In the genomic region with DNA sequence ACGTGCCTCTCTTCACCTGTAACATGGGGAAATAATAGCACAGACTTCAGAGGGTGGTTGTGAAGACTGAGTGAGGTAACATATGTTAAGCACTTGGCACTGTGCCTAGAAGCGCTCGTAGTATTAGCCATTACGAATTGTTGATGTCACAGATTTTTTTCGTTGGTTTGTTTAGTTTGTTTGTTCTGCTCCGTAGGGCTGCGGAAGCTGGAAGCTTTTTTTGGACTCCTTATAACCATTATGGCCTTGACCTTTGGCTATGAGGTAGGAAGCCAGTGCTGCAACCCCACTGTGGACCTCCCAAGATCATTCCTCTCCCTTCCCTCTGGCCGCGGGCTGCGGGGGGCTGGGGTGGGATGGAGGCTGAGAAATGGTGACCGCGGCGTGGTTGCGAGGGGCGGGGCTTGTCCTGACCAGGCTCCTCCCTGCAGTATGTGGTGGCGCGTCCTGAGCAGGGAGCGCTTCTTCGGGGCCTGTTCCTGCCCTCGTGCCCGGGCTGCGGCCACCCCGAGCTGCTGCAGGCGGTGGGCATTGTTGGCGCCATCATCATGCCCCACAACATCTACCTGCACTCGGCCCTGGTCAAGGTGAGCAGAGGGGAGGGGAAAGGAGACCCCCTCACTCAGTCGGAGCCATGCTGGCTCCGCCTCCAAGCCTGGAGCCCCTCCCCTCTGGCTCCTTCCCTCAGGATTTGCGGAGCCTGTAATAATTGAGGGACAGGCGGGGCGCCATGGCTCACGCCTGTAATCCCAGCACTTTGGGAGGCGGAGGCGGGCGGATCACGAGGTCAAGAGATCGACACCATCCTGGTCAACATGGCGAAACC, we compare ENCODE assay signal across 8 cellular contexts. TPM values are rescaled to one million over a fixed set of nuclear protein-coding genes. Genes with fewer than 3 reads are reported as not detected.
A peak's percentile ranks its signal among the peaks of the same experiment; 100 is the strongest.
DNase-seq lines count a peak whose midpoint lies in the region; ATAC-seq and TF ChIP-seq lines count a peak whose summit lies in the region.

No MANE protein-coding gene starts in this region.

- H3K4me1 ChIP-seq in CD8-positive, alpha-beta T cell (ENCODE audit: insufficient read depth, low read length): peaks cover 9% of the 10 kb centered on the region
- no peaks in the 10 kb centered on the region for H3K4me1 ChIP-seq in iPS DF 6.9 (ENCODE audit: control insufficient read depth, insufficient read depth, low read length)

- DNase-seq in CD8-positive, alpha-beta T cell: peak in 2 of 7 experiments; percentile 43 to 64
- DNase-seq in NCI-H1436 treated with DMSO at 0.1 percent for 48 hours (lab: John Stamatoyannopoulos, UW) (peak; percentile 55), amniotic epithelial cell (ENCODE audit: low read depth) (peak; percentile 90), iPS DF 6.9 (ENCODE audit: low read depth, low spot score) (no peak), skeletal muscle cell (ENCODE audit: low read depth) (no peak), inferior parietal cortex (ENCODE audit: extremely low spot score) (no peak)

- POLR2A ChIA-PET in CD8-positive, alpha-beta T cell (lab: Charles Lee): no interaction called here

- peak overlapping the region; percentile 71 for H3K4me3 Mint-ChIP-seq in CD8-positive, alpha-beta T cell

- no peaks in the 10 kb centered on the region for H3K9me3 Mint-ChIP-seq in CD8-positive, alpha-beta T cell

- intact Hi-C loops in CD8-positive, alpha-beta T cell (cut with DNase I, micrococcal nuclease): no loop called here

- WGBS in iPS DF 6.9 (ENCODE audit: insufficient coverage, insufficient read length): no CpG with 5 or more reads among the region's 38 CpGs

- H3K4me3 ChIP-seq in CD8-positive, alpha-beta T cell (ENCODE audit: low read depth, low read length): peak overlapping the region; percentile 22
- peak overlapping the region; percentile 67; the same call in 1 of the 2 replicates for H3K4me3 ChIP-seq in iPS DF 6.9 (ENCODE audit: low read length)
- peak overlapping the region; percentile 35 for H3K4me3 ChIP-seq in skeletal muscle cell (ENCODE audit: low read depth, low read length)

- TF ChIP-seq CTCF in CD8-positive, alpha-beta T cell (IDR thresholded peaks at IDR 0.05): no peak

- no peaks in the 10 kb centered on the region for H3K36me3 ChIP-seq in CD8-positive, alpha-beta T cell (ENCODE audit: insufficient read depth, low read length)
- no peaks in the 10 kb centered on the region for H3K36me3 ChIP-seq in iPS DF 6.9 (ENCODE audit: control insufficient read depth, insufficient read depth, low read length)

- H3K27me3 ChIP-seq in CD8-positive, alpha-beta T cell (ENCODE audit: insufficient read depth, low read length): no peaks in the 10 kb centered on the region
- no peaks in the 10 kb centered on the region; the same call in 1 of the 2 replicates for H3K27me3 ChIP-seq in iPS DF 6.9 (ENCODE audit: control insufficient read depth, insufficient read depth, low read length)

- H3K36me3 Mint-ChIP-seq in CD8-positive, alpha-beta T cell: no peaks in the 10 kb centered on the region

- CTCF ChIA-PET in CD8-positive, alpha-beta T cell (lab: Charles Lee): interaction anchor here (0.9 kb wide), 1 partner anchor 9 kb away, joined by 5 read pairs; no protein-coding TSS in a partner anchor

- peak overlapping the region; percentile 79 for H3K27ac Mint-ChIP-seq in CD8-positive, alpha-beta T cell

- no peaks in the 10 kb centered on the region for H3K9me3 ChIP-seq in CD8-positive, alpha-beta T cell (ENCODE audit: low read length)
- no peaks in the 10 kb centered on the region for H3K9me3 ChIP-seq in iPS DF 6.9 (ENCODE audit: control insufficient read depth, insufficient read depth, low read length)

- H3K4me1 Mint-ChIP-seq in CD8-positive, alpha-beta T cell (ENCODE audit: low read depth): peaks cover 5% of the 10 kb centered on the region

- H3K27ac ChIP-seq in CD8-positive, alpha-beta T cell (ENCODE audit: low read depth, low read length): no peak overlapping the region
- H3K27ac ChIP-seq in iPS DF 6.9 (ENCODE audit: low read length): no peak overlapping the region

- ATAC-seq in CD8-positive, alpha-beta T cell: peak; percentile 85
- ATAC-seq in HG03457 (IDR thresholded peaks at IDR 0.05; ENCODE audit: unreplicated experiment) (no peak), HG03039 (IDR thresholded peaks at IDR 0.05; ENCODE audit: unreplicated experiment) (no peak)

- no peaks in the 10 kb centered on the region for H3K27me3 Mint-ChIP-seq in CD8-positive, alpha-beta T cell (ENCODE audit: low read depth)

RNA-seq across cellular contexts. Expression of gene SLC11A1, which starts 5.5 kb away (rescaled TPM):
- total RNA-seq in CD8-positive, alpha-beta T cell: under 1 TPM; 0.72 to 0.92 TPM

RNA-seq across cellular contexts. Expression of gene CTDSP1, which starts 12.1 kb away (rescaled TPM):
- 10 to 100 TPM; 55.5 to 61.0 TPM for total RNA-seq in CD8-positive, alpha-beta T cell

RNA-seq across cellular contexts. Expression of gene CATIP, which starts 30.9 kb away (rescaled TPM):
- total RNA-seq in CD8-positive, alpha-beta T cell: not detected

RNA-seq across cellular contexts. Expression of gene VIL1, which starts 31.3 kb away (rescaled TPM):
- total RNA-seq in CD8-positive, alpha-beta T cell: under 1 TPM; 0.19 to 0.65 TPM

Comparison
In these comparisons a context has a peak if more than half of its experiments do, and no peak if none do; other contexts are left out.
1. DNase-seq: peak in NCI-H1436 treated with DMSO at 0.1 percent for 48 hours (single experiment) and amniotic epithelial cell (single experiment); none in iPS DF 6.9 (single experiment), skeletal muscle cell (single experiment) and inferior parietal cortex (single experiment).
2. Peak in every context shown above with its lines, with median percentiles within 50 percentile points of each other: H3K4me3 ChIP-seq.